1 cellular context compared by ENCODE assay signal in the genomic region with DNA sequence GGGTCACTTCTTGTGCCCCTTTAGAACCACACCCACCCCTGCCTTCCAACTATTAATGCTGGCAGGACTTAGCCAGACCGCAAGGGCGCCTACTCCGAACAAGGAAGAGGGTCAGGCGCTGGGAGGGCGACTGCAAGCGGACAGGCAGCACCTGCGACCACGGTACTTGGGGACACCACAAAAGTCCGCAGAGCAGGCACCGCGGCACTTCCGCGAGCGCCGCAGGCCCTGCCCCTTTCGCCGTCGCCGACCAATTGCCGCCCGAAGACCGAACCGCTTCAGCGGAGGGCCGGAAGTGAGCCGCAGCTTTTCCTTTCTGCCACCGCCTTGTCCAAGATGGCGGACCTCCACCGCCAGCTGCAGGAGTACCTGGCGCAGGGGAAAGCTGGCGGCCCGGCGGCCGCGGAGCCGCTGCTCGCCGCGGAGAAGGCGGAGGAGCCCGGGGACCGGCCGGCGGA.
TF ChIP-seq lines count a peak whose summit lies in the region.

A gene with protein sequence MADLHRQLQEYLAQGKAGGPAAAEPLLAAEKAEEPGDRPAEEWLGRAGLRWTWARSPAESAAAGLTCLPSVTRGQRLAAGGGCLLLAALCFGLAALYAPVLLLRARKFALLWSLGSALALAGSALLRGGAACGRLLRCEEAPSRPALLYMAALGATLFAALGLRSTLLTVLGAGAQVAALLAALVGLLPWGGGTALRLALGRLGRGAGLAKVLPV (plus strand): TSS at position 305 of the 458 bp plus-strand sequence. CDS start 32 bp downstream, at position 337.

TF ChIP-seq in SK-N-SH, 30 proteins besides CTCF, POLR2A, EP300 and RAD21 (continued from another document):
- TF ChIP-seq, protein P1, sequence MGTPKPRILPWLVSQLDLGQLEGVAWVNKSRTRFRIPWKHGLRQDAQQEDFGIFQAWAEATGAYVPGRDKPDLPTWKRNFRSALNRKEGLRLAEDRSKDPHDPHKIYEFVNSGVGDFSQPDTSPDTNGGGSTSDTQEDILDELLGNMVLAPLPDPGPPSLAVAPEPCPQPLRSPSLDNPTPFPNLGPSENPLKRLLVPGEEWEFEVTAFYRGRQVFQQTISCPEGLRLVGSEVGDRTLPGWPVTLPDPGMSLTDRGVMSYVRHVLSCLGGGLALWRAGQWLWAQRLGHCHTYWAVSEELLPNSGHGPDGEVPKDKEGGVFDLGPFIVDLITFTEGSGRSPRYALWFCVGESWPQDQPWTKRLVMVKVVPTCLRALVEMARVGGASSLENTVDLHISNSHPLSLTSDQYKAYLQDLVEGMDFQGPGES (IDR thresholded peaks at IDR 0.05; ENCODE audit: low read depth, low read length): no peak
- TF ChIP-seq ELF1 (IDR thresholded peaks at IDR 0.05): peak; percentile 91
- TF ChIP-seq TAF1 (IDR thresholded peaks at IDR 0.05; ENCODE audit: borderline replicate concordance, low read depth, low read length): peak; percentile 97
- TF ChIP-seq SMC3 (IDR thresholded peaks at IDR 0.05; ENCODE audit: low read depth, low read length): no peak
- TF ChIP-seq POLR2AphosphoS5 (IDR thresholded peaks at IDR 0.05; ENCODE audit: low read depth, low read length): peak; percentile 93
